In genomic region chr12:45732936-45733335, GRCh38 we compare ENCODE assay signal across 9 cellular contexts. TPM values are rescaled to one million over a fixed set of nuclear protein-coding genes. Genes with fewer than 3 reads are reported as not detected.
A peak's percentile ranks its signal among the peaks of the same experiment; 100 is the strongest.
DNase-seq lines count a peak whose midpoint lies in the region; ATAC-seq and TF ChIP-seq lines count a peak whose summit lies in the region.
"Had no signal": no experiment of that assay in that cellular context is flagged by ENCODE, and none has a peak within 500 bp of the region (broad histone marks: within the 10 kb centered on the region; RNA-seq: fewer than 3 reads in every experiment).

No MANE protein-coding gene starts in this region.

- no peak overlapping the region for H2BK12ac ChIP-seq in mesenchymal stem cell (ENCODE audit: low read length in 2 of 2)

- no peak overlapping the region for H2BK5ac ChIP-seq in mesenchymal stem cell (ENCODE audit: low read depth, low read length, poor library complexity, severe bottlenecking)

- TF ChIP-seq CTCF in cardiac muscle cell (IDR thresholded peaks at IDR 0.05; ENCODE audit: low read depth, low read length) (no peak), upper lobe of right lung (IDR thresholded peaks at IDR 0.05) (no peak)

- no peak overlapping the region for H3K4ac ChIP-seq in mesenchymal stem cell (ENCODE audit: low read depth in 1 of 2, low read length in 2 of 2)

- peaks cover 4% of the 10 kb centered on the region for H3K79me1 ChIP-seq in mesenchymal stem cell (replicated peaks; ENCODE audit: low read length, poor library complexity, severe bottlenecking)

- H3K27me3 ChIP-seq in cardiac muscle cell (no peaks in the 10 kb centered on the region), right cardiac atrium (ENCODE audit: control insufficient read depth, insufficient read depth) (no peaks in the 10 kb centered on the region), adipocyte (replicated peaks; ENCODE audit: control insufficient read depth, insufficient read depth, low read length) (no peaks in the 10 kb centered on the region), mesenchymal stem cell (ENCODE audit: control insufficient read depth in 1 of 2, insufficient read depth in 1 of 2, low read length in 2 of 2) (no peaks in the 10 kb centered on the region), upper lobe of right lung (no peaks in the 10 kb centered on the region)

- H3K27ac ChIP-seq in cardiac muscle cell, result peak overlapping the region; percentile 98
- H3K27ac ChIP-seq in right cardiac atrium (ENCODE audit: low read length), result no peak overlapping the region
- no peak overlapping the region for H3K27ac ChIP-seq in mesenchymal stem cell (ENCODE audit: low read length, poor library complexity, severe bottlenecking)
- peak overlapping the region; percentile 90 for H3K27ac ChIP-seq in upper lobe of right lung

- H3K4me3 ChIP-seq in cardiac muscle cell, result peak overlapping the region; percentile 73
- no peak overlapping the region for H3K4me3 ChIP-seq in right cardiac atrium (ENCODE audit: low read length)
- H3K4me3 ChIP-seq in adipocyte (ENCODE audit: low read length), result peak overlapping the region; percentile 91
- peak overlapping the region in 1 of 2 experiments; percentile 83 for H3K4me3 ChIP-seq in mesenchymal stem cell (ENCODE audit: insufficient read depth in 1 of 2, low read depth in 1 of 2, low read length in 2 of 2)
- peak overlapping the region; percentile 58 for H3K4me3 ChIP-seq in upper lobe of right lung

- no peak for ATAC-seq in right cardiac atrium
- ATAC-seq in upper lobe of right lung, result no peak

- DNase-seq in cardiac muscle cell (ENCODE audit: low read depth in 1 of 2, low spot score in 1 of 2), result peak in 1 of 2 donors; percentile 23
- no peak for DNase-seq in right cardiac atrium
- peak; percentile 30 for DNase-seq in adipocyte (ENCODE audit: low read depth)
- peak; percentile 23 for DNase-seq in mesenchymal stem cell
- no peak for DNase-seq in upper lobe of right lung
- no peak for DNase-seq in A172 (ENCODE audit: low spot score)
- DNase-seq in SIG-M5 treated with dmso at 0.1 percent for 504 hours (lab: John Stamatoyannopoulos, UW; ENCODE audit: unreplicated experiment), result no peak
- no peak for DNase-seq in mucosa of gallbladder (ENCODE audit: low spot score)
- DNase-seq: occipital lobe had no signal

- no peak overlapping the region for H2AK5ac ChIP-seq in mesenchymal stem cell (ENCODE audit: low read length, severe bottlenecking)

- intact Hi-C loops in right cardiac atrium (cut with DNase I), result no loop called here
- intact Hi-C loops in upper lobe of right lung (cut with DNase I), result no loop called here

- no peaks in the 10 kb centered on the region for H3K36me3 ChIP-seq in cardiac muscle cell
- H3K36me3 ChIP-seq in adipocyte (ENCODE audit: control insufficient read depth, insufficient read depth, low read length, severe bottlenecking), result no peaks in the 10 kb centered on the region
- peaks cover 3 to 16% of the 10 kb centered on the region in 2 experiments for H3K36me3 ChIP-seq in mesenchymal stem cell (ENCODE audit: control insufficient read depth in 1 of 2, insufficient read depth in 2 of 2, low read depth in 1 of 2, low read length in 2 of 2)
- no peaks in the 10 kb centered on the region for H3K36me3 ChIP-seq in upper lobe of right lung

- no peak overlapping the region for H2BK15ac ChIP-seq in mesenchymal stem cell (ENCODE audit: low read depth, poor library complexity, severe bottlenecking)

- no peak overlapping the region for H3K18ac ChIP-seq in mesenchymal stem cell (ENCODE audit: low read depth in 1 of 2, low read length in 2 of 2)

- H4K8ac ChIP-seq in mesenchymal stem cell (ENCODE audit: low read length), result no peak overlapping the region

- H2AFZ ChIP-seq in mesenchymal stem cell (ENCODE audit: low read depth, low read length), result no peak overlapping the region

- no peak overlapping the region for H3K14ac ChIP-seq in mesenchymal stem cell (ENCODE audit: low read length in 2 of 2)

- no peak overlapping the region for H2BK120ac ChIP-seq in mesenchymal stem cell (ENCODE audit: low read depth, low read length)

- H3K23ac ChIP-seq in mesenchymal stem cell (ENCODE audit: low read length in 2 of 2), result no peak overlapping the region

- H3K4me2 ChIP-seq in mesenchymal stem cell (ENCODE audit: low read length, poor library complexity, severe bottlenecking), result no peak overlapping the region

- H3K4me1 ChIP-seq in cardiac muscle cell (ENCODE audit: low read depth) (peaks cover 27% of the 10 kb centered on the region), right cardiac atrium (ENCODE audit: control insufficient read depth, insufficient read depth, low read length) (no peaks in the 10 kb centered on the region), adipocyte (ENCODE audit: control insufficient read depth, insufficient read depth, low read length) (peaks cover 36% of the 10 kb centered on the region), mesenchymal stem cell (ENCODE audit: control insufficient read depth, insufficient read depth, low read depth, low read length) (peaks cover 1% of the 10 kb centered on the region), upper lobe of right lung (peaks cover 35% of the 10 kb centered on the region)

- no peak overlapping the region for H4K91ac ChIP-seq in mesenchymal stem cell (ENCODE audit: low read length)

- H3K9ac ChIP-seq in adipocyte (ENCODE audit: low read length) (peak overlapping the region; percentile 94), mesenchymal stem cell (ENCODE audit: low read length) (peak overlapping the region; percentile 97)

- H3K9me3 ChIP-seq in cardiac muscle cell (ENCODE audit: low read depth) (no peaks in the 10 kb centered on the region), right cardiac atrium (ENCODE audit: control insufficient read depth, low read length) (no peaks in the 10 kb centered on the region), adipocyte (ENCODE audit: control insufficient read depth, low read length) (peaks cover 7% of the 10 kb centered on the region), mesenchymal stem cell (ENCODE audit: control insufficient read depth, low read length) (peaks cover 9% of the 10 kb centered on the region), upper lobe of right lung (no peaks in the 10 kb centered on the region)

RNA-seq across cellular contexts. Expression of gene ARID2, which starts 3.4 kb away (rescaled TPM):
- 27.4 and 40.3 TPM in 2 replicates for total RNA-seq in cardiac muscle cell
- polyA plus RNA-seq in cardiac muscle cell, result 17.3 and 36.2 TPM in 2 replicates
- 10 to 100 TPM; 19.1 to 21.0 (median 20.1) TPM for total RNA-seq in right cardiac atrium
- polyA plus RNA-seq in right cardiac atrium, result 5.4 TPM
- 7.0 TPM for polyA plus RNA-seq in mesenchymal stem cell (2013, experiment 1 of 2)
- 6.9 TPM for polyA plus RNA-seq in mesenchymal stem cell (2013, experiment 2 of 2)
- total RNA-seq in upper lobe of right lung, result 30.2 TPM
- 9.9 and 11.5 TPM in 2 replicates for total RNA-seq in A172 (2014; rRNA removed; shearing (Covaris generic))
- 34.1 TPM for total RNA-seq in mucosa of gallbladder

Comparison
In these comparisons a context has a peak if more than half of its experiments do, and no peak if none do; other contexts are left out.
1. H3K27ac ChIP-seq: peak in cardiac muscle cell (single experiment) and upper lobe of right lung (single experiment); none in right cardiac atrium (single experiment) and mesenchymal stem cell (single experiment).
2. DNase-seq: peak in adipocyte (single experiment) and mesenchymal stem cell (single experiment); none in right cardiac atrium (0 of 3), upper lobe of right lung (single experiment), A172 (single experiment), SIG-M5 treated with dmso at 0.1 percent for 504 hours (single experiment) and mucosa of gallbladder (single experiment).